In genomic region chr7:916291-916941, GRCh38 we compare ENCODE assay signal across 1 cellular context.
TF ChIP-seq lines count a peak whose summit lies in the region.

No MANE protein-coding gene starts in this region.

TF ChIP-seq in SK-N-SH treated with all-trans-retinoic acid at 6 μM for 48 hours, 23 proteins besides CTCF, POLR2A, EP300 and RAD21 (continued from another document):
- no peak for TF ChIP-seq ESRRG (CRISPR knock-in tag; IDR thresholded peaks at IDR 0.05)
- no peak for TF ChIP-seq ZNF565 (CRISPR knock-in tag; conservative IDR thresholded peaks at IDR 0.05; ENCODE audit: low read depth)
- TF ChIP-seq PPARA (CRISPR knock-in tag; IDR thresholded peaks at IDR 0.05; ENCODE audit: borderline replicate concordance) = no peak
- TF ChIP-seq TSHZ2 (CRISPR knock-in tag; IDR thresholded peaks at IDR 0.05) = no peak
- 0 out of 2 replicates have a peak, but pooled peaks have one; percentile 41 for TF ChIP-seq ZFP3 (CRISPR knock-in tag; IDR thresholded peaks at IDR 0.05)
- no peak for TF ChIP-seq ISL1 (CRISPR knock-in tag; IDR thresholded peaks at IDR 0.05)
- TF ChIP-seq CSRNP3 (CRISPR knock-in tag; IDR thresholded peaks at IDR 0.05) = no peak
- TF ChIP-seq ARNTL (CRISPR knock-in tag; IDR thresholded peaks at IDR 0.05; ENCODE audit: borderline replicate concordance, low read depth) = no peak
- 0 out of 2 replicates have a peak, but pooled peaks have one; percentile 57 for TF ChIP-seq GLIS3 (CRISPR knock-in tag; IDR thresholded peaks at IDR 0.05)
- no peak for TF ChIP-seq CSDC2 (CRISPR knock-in tag; IDR thresholded peaks at IDR 0.05)
- TF ChIP-seq ZNF8 (CRISPR knock-in tag; IDR thresholded peaks at IDR 0.05) = no peak
